Comparison of ENCODE assay signal across 16 cellular contexts in genomic region chr7:26182283-26182682, GRCh38. TPM values are rescaled to one million over a fixed set of nuclear protein-coding genes. Genes with fewer than 3 reads are reported as not detected.
DNase-seq lines count a peak whose midpoint lies in the region; ATAC-seq and TF ChIP-seq lines count a peak whose summit lies in the region.
"Had no signal": no experiment of that assay in that cellular context is flagged by ENCODE, and none has a peak within 500 bp of the region (broad histone marks: within the 10 kb centered on the region; RNA-seq: fewer than 3 reads in every experiment).

No MANE protein-coding gene starts in this region.

- no peak for TF ChIP-seq CTCF in 22Rv1 (IDR thresholded peaks at IDR 0.05)
- TF ChIP-seq CTCF in Caco-2 (IDR thresholded peaks at IDR 0.05; ENCODE audit: insufficient read depth in 1 of 2, low read depth in 1 of 2, low read length in 1 of 2, severe bottlenecking in 1 of 2, unreplicated experiment in 1 of 2) = no peak
- no peak for TF ChIP-seq CTCF in heart right ventricle (IDR thresholded peaks at IDR 0.05)
- no peak for TF ChIP-seq CTCF in osteocyte (IDR thresholded peaks at IDR 0.05)

- H3K4me3 Mint-ChIP-seq in Caco-2 (ENCODE audit: unreplicated experiment) = no peak overlapping the region
- no peak overlapping the region for H3K4me3 Mint-ChIP-seq in T-helper 17 cell
- no peak overlapping the region for H3K4me3 Mint-ChIP-seq in osteocyte (ENCODE audit: unreplicated experiment)
- H3K4me3 Mint-ChIP-seq: activated naive CD8-positive, alpha-beta T cell; T-helper 2 cell treated with Interferon-gamma antibody and Interleukin-4, amounts not matched to agents 5 μg/mL and 100 μg/mL, for 36 hours had no signal

- H3K4me3 ChIP-seq in Caco-2 (ENCODE audit: low read depth, low read length) = no peak overlapping the region
- no peak overlapping the region for H3K4me3 ChIP-seq in heart right ventricle
- H3K4me3 ChIP-seq: BLaER1 treated with 17β-estradiol and CSF1 and Interleukin-3, amounts not matched to agents 10 nM and 100 nM had no signal

- H3K36me3 ChIP-seq in Caco-2 (ENCODE audit: control insufficient read depth, insufficient read depth, low read length) (peaks cover 1% of the 10 kb centered on the region; the same call in 1 of the 2 replicates), heart right ventricle (peaks cover 0 to 31% (median under 1%) of the 10 kb centered on the region in 9 donors)

- BruUV-seq in Caco-2 (replicated peaks; lab: Mats Ljungman, UMichigan) = no TSS peak

- peak overlapping the region; percentile 55 for H3K27ac ChIP-seq in 22Rv1
- peak overlapping the region in 3 of 10 donors; percentile 22 to 45 (median 24) for H3K27ac ChIP-seq in heart right ventricle

- no peaks in the 10 kb centered on the region for H3K9me3 ChIP-seq in Caco-2
- H3K9me3 ChIP-seq in T-helper 17 cell (ENCODE audit: control insufficient read depth, low read length, poor library complexity, severe bottlenecking) = no peaks in the 10 kb centered on the region
- no peaks in the 10 kb centered on the region for H3K9me3 ChIP-seq in heart right ventricle

- POLR2A ChIA-PET in Caco-2 (lab: Charles Lee) = no interaction called here

- H3K4me1 Mint-ChIP-seq in Caco-2 (ENCODE audit: low read depth, unreplicated experiment) (peaks cover 22% of the 10 kb centered on the region), T-helper 17 cell (peaks cover 32% of the 10 kb centered on the region), osteocyte (ENCODE audit: unreplicated experiment) (peaks cover 15% of the 10 kb centered on the region)

- H3K27ac Mint-ChIP-seq in Caco-2 (ENCODE audit: unreplicated experiment) = peak overlapping the region; percentile 39
- peak overlapping the region; percentile 82 for H3K27ac Mint-ChIP-seq in T-helper 17 cell
- H3K27ac Mint-ChIP-seq in osteocyte (ENCODE audit: unreplicated experiment) = no peak overlapping the region

- ATAC-seq in T-helper 17 cell (no peak), heart right ventricle (peak in 6 of 8 donors; percentile 5 to 19 (median 12)), HG03175 (IDR thresholded peaks at IDR 0.05; ENCODE audit: unreplicated experiment) (no peak)

- CTCF ChIA-PET in Caco-2 (lab: Charles Lee) = no interaction called here

- no peaks in the 10 kb centered on the region for H3K27me3 ChIP-seq in Caco-2 (replicated peaks; ENCODE audit: control insufficient read depth, insufficient read depth, low read length)
- H3K27me3 ChIP-seq in heart right ventricle = no peaks in the 10 kb centered on the region
- H3K27me3 ChIP-seq: BLaER1 treated with 17β-estradiol and CSF1 and Interleukin-3, amounts not matched to agents 10 nM and 100 nM had no signal

- H3K36me3 Mint-ChIP-seq in Caco-2 (ENCODE audit: insufficient read depth, unreplicated experiment) = peaks cover 98% of the 10 kb centered on the region
- no peaks in the 10 kb centered on the region for H3K36me3 Mint-ChIP-seq in T-helper 17 cell (ENCODE audit: low read depth)
- peaks cover 22% of the 10 kb centered on the region for H3K36me3 Mint-ChIP-seq in osteocyte (ENCODE audit: unreplicated experiment)

- WGBS in heart right ventricle, 2 donors = 54 to 57% methylated on average over 6 of the region's 6 CpGs

- peaks cover 13% of the 10 kb centered on the region for H3K4me1 ChIP-seq in Caco-2
- H3K4me1 ChIP-seq in heart right ventricle = peaks cover 0 to 41% (median 29%) of the 10 kb centered on the region in 9 donors
- H3K4me1 ChIP-seq: BLaER1 treated with 17β-estradiol and CSF1 and Interleukin-3, amounts not matched to agents 10 nM and 100 nM had no signal

- H3K9me3 Mint-ChIP-seq in Caco-2 (ENCODE audit: unreplicated experiment) (no peaks in the 10 kb centered on the region), osteocyte (ENCODE audit: unreplicated experiment) (no peaks in the 10 kb centered on the region)
- H3K9me3 Mint-ChIP-seq: T-helper 2 cell treated with Interferon-gamma antibody and Interleukin-4, amounts not matched to agents 5 μg/mL and 100 μg/mL, for 36 hours had no signal

- DNase-seq in Caco-2 (no peak), T-helper 17 cell (no peak), heart right ventricle (peak in 1 of 2 donors; percentile 28), NCI-H226 (no peak), osteocyte (ENCODE audit: extremely low spot score, unreplicated experiment) (no peak), NCI-H748 (lab: John Stamatoyannopoulos, UW; ENCODE audit: unreplicated experiment) (no peak)
- DNase-seq: NCI-H187; NCI-H526; retina; stimulated activated CD4-positive, alpha-beta T cell treated with anti-CD3 and anti-CD28 coated beads, Interleukin-2, amount 100 ng/mL, for 24 hours; trophoblast cell had no signal

- intact Hi-C loops in Caco-2 (cut with micrococcal nuclease; ENCODE audit: unreplicated experiment) (loop anchor here (10.0 kb wide), 1 partner anchor 177 kb away; no protein-coding TSS in a partner anchor), heart right ventricle (cut with DNase I) (loop anchor here in 2 of 10 donors (2.0 to 10.0 kb wide), 2 partner anchors 15 to 87 kb away; no protein-coding TSS in a partner anchor)

- H3K27me3 Mint-ChIP-seq in Caco-2 (ENCODE audit: insufficient read depth, unreplicated experiment) (no peaks in the 10 kb centered on the region), T-helper 17 cell (no peaks in the 10 kb centered on the region), osteocyte (ENCODE audit: unreplicated experiment) (no peaks in the 10 kb centered on the region)
- H3K27me3 Mint-ChIP-seq: activated naive CD8-positive, alpha-beta T cell had no signal

RNA-seq across cellular contexts. Expression of gene HNRNPA2B1, which starts 18.3 kb away (rescaled TPM):
- total RNA-seq in Caco-2 (2022) (799 and 839 TPM in 2 replicates), T-helper 17 cell (100 to 1,000 TPM; 392 to 399 TPM), heart right ventricle (100 to 1,000 TPM; 364 to 445 (median 398) TPM), osteocyte (484 and 495 TPM in 2 replicates)
- polyA plus RNA-seq in heart right ventricle = 100 to 1,000 TPM; 554 to 667 TPM

RNA-seq across cellular contexts. Expression of gene CBX3, which starts 19.3 kb away (rescaled TPM):
- total RNA-seq in Caco-2 (2022) (215 and 226 TPM in 2 replicates), T-helper 17 cell (100 to 1,000 TPM in 1 of 2 donors, 10 to 100 TPM in 1; 98.3 to 102 TPM), heart right ventricle (10 to 100 TPM; 49.0 to 72.6 (median 58.6) TPM), osteocyte (133 and 135 TPM in 2 replicates)
- polyA plus RNA-seq in heart right ventricle = 10 to 100 TPM; 55.0 to 60.6 TPM

RNA-seq across cellular contexts. Expression of gene NFE2L3, which starts 30.3 kb away (rescaled TPM):
- 38.4 and 39.2 TPM in 2 replicates for total RNA-seq in Caco-2 (2022)
- total RNA-seq in T-helper 17 cell = 1 to 10 TPM; 3.9 to 4.3 TPM
- total RNA-seq in heart right ventricle = 1 to 10 TPM in 5 of 10 donors, under 1 TPM in 5; 0.32 to 4.1 (median 1.1) TPM
- 1 to 10 TPM in 1 of 2 donors, under 1 TPM in 1; 0.80 to 2.1 TPM for polyA plus RNA-seq in heart right ventricle
- total RNA-seq in osteocyte = 0.55 and 0.78 TPM in 2 replicates

Comparison
In these comparisons a context has a peak if more than half of its experiments do, and no peak if none do; other contexts are left out.
1. ATAC-seq: peak in heart right ventricle (6 of 8); none in T-helper 17 cell (single experiment) and HG03175 (single experiment).